In the genomic region with DNA sequence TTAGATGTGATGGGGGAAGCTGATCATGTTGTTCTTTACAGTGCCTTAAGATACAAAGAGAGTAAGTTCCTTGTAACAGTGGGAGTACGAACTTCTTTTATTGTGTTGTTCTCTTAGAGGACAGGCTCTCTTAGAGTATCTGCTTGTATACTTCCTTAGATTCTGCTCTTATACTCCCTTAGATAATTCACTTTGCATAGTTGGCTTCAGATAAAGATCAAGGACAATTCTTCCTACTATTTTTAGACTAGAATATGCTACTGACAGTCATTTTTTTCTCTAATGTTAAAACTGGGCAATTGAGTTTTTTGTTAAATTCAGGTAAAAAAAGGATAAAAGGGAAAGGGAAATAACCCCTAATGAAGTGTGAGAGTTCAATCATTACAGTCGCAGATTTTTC, we compare ENCODE assay signal across 15 cellular contexts.
"Had no signal": no experiment of that assay in that cellular context is flagged by ENCODE, and none has a peak within 500 bp of the region (broad histone marks: within the 10 kb centered on the region; RNA-seq: fewer than 3 reads in every experiment).

No MANE protein-coding gene starts in this region.

- DNase-seq: cortex of kidney; dorsolateral prefrontal cortex; effector CD8-positive, alpha-beta T cell; heart left ventricle; hippocampal formation; mesendoderm; naive B cell; psoas muscle; retina; sigmoid colon; stimulated activated CD4-positive, alpha-beta T cell treated with anti-CD3 and anti-CD28 coated beads, Interleukin-12 subunit alpha, Interleukin-12 subunit beta, amount 100 ng/mL, for 4 hours; stimulated activated naive CD4-positive, alpha-beta T cell had no signal

- H3K27me3 ChIP-seq: dorsolateral prefrontal cortex, heart left ventricle, sigmoid colon had no signal

- ATAC-seq: esophagus mucosa, heart left ventricle, psoas muscle had no signal

- H3K9me3 ChIP-seq: heart left ventricle, psoas muscle, sigmoid colon had no signal

- H3K4me3 ChIP-seq: dorsolateral prefrontal cortex, heart left ventricle, psoas muscle, sigmoid colon, skin epidermis had no signal

- FAIRE-seq: frontal cortex had no signal

- H3K27ac ChIP-seq: dorsolateral prefrontal cortex, heart left ventricle, psoas muscle, sigmoid colon, skin epidermis had no signal

- H3K4me1 ChIP-seq: heart left ventricle, psoas muscle, sigmoid colon had no signal
